Comparison of ENCODE assay signal across 30 cellular contexts in genomic region chr17:14119546-14119945, GRCh38. TPM values are rescaled to one million over a fixed set of nuclear protein-coding genes. Genes with fewer than 3 reads are reported as not detected.
DNase-seq lines count a peak whose midpoint lies in the region; ATAC-seq and TF ChIP-seq lines count a peak whose summit lies in the region.
"Had no signal": no experiment of that assay in that cellular context is flagged by ENCODE, and none has a peak within 500 bp of the region (broad histone marks: within the 10 kb centered on the region; RNA-seq: fewer than 3 reads in every experiment).

No MANE protein-coding gene starts in this region.

- H3K9me3 Mint-ChIP-seq in activated T-cell treated with anti-CD3 and anti-CD28 coated beads, Interleukin-2, amount 50 U/mL, for 72 hours: peaks cover 6 to 10% of the 10 kb centered on the region in 2 donors
- peaks cover 11% of the 10 kb centered on the region for H3K9me3 Mint-ChIP-seq in T-helper 1 cell treated with Interleukin-12 subunit alpha and Interleukin-12 subunit beta and Interleukin-4 antibody, amounts not matched to agents 30 μg/mL and 1 μg/mL, for 36 hours
- peaks cover 5 to 30% of the 10 kb centered on the region in 2 donors for H3K9me3 Mint-ChIP-seq in activated naive CD4-positive, alpha-beta T cell treated with anti-CD3 and anti-CD28 coated beads, Interleukin-2, amount 50 U/mL, for 72 hours
- peaks cover 4% of the 10 kb centered on the region for H3K9me3 Mint-ChIP-seq in neural crest cell
- H3K9me3 Mint-ChIP-seq: effector memory CD8-positive, alpha-beta T cell had no signal

- peaks cover 99% of the 10 kb centered on the region for H3K4me1 Mint-ChIP-seq in activated T-cell treated with anti-CD3 and anti-CD28 coated beads, Interleukin-2, amount 50 U/mL, for 72 hours (ENCODE audit: low read depth)
- peaks cover 87% of the 10 kb centered on the region for H3K4me1 Mint-ChIP-seq in T-helper 1 cell treated with Interleukin-12 subunit alpha and Interleukin-12 subunit beta and Interleukin-4 antibody, amounts not matched to agents 30 μg/mL and 1 μg/mL, for 36 hours (ENCODE audit: low read depth)
- peaks cover 7% of the 10 kb centered on the region for H3K4me1 Mint-ChIP-seq in neural crest cell

- no peaks in the 10 kb centered on the region for H3K27me3 Mint-ChIP-seq in activated T-cell treated with anti-CD3 and anti-CD28 coated beads, Interleukin-2, amount 50 U/mL, for 72 hours (ENCODE audit: low read depth)
- no peaks in the 10 kb centered on the region for H3K27me3 Mint-ChIP-seq in T-helper 1 cell treated with Interleukin-12 subunit alpha and Interleukin-12 subunit beta and Interleukin-4 antibody, amounts not matched to agents 30 μg/mL and 1 μg/mL, for 36 hours (ENCODE audit: low read depth)
- no peaks in the 10 kb centered on the region for H3K27me3 Mint-ChIP-seq in neural crest cell (ENCODE audit: low read depth)
- H3K27me3 Mint-ChIP-seq: effector memory CD8-positive, alpha-beta T cell had no signal

- H3K27ac Mint-ChIP-seq in activated T-cell treated with anti-CD3 and anti-CD28 coated beads, Interleukin-2, amount 50 U/mL, for 72 hours: peak overlapping the region; percentile 99
- H3K27ac Mint-ChIP-seq in T-helper 1 cell treated with Interleukin-12 subunit alpha and Interleukin-12 subunit beta and Interleukin-4 antibody, amounts not matched to agents 30 μg/mL and 1 μg/mL, for 36 hours: peak overlapping the region; percentile 94
- peak overlapping the region; percentile 1 to 60 for H3K27ac Mint-ChIP-seq in activated naive CD4-positive, alpha-beta T cell treated with anti-CD3 and anti-CD28 coated beads, Interleukin-2, amount 50 U/mL, for 72 hours
- peak overlapping the region; percentile 15 for H3K27ac Mint-ChIP-seq in neural crest cell (ENCODE audit: unreplicated experiment)
- H3K27ac Mint-ChIP-seq: effector memory CD8-positive, alpha-beta T cell; nephron progenitor cell; WTC11 had no signal

- H3K4me3 Mint-ChIP-seq in activated T-cell treated with anti-CD3 and anti-CD28 coated beads, Interleukin-2, amount 50 U/mL, for 72 hours: peak overlapping the region; percentile 52 to 70
- peak overlapping the region; percentile 62 for H3K4me3 Mint-ChIP-seq in T-helper 1 cell treated with Interleukin-12 subunit alpha and Interleukin-12 subunit beta and Interleukin-4 antibody, amounts not matched to agents 30 μg/mL and 1 μg/mL, for 36 hours
- H3K4me3 Mint-ChIP-seq in neural crest cell: no peak overlapping the region
- H3K4me3 Mint-ChIP-seq: effector memory CD8-positive, alpha-beta T cell; nephron progenitor cell; WTC11 had no signal

- ATAC-seq in activated T-cell treated with anti-CD3 and anti-CD28 coated beads, Interleukin-2, amount 50 U/mL, for 72 hours (replicated peaks in 1 of 2): peak; percentile 72 to 74
- ATAC-seq in activated naive CD4-positive, alpha-beta T cell treated with anti-CD3 and anti-CD28 coated beads, Interleukin-2, amount 50 U/mL, for 72 hours: peak; percentile 54 to 75
- ATAC-seq: effector memory CD8-positive, alpha-beta T cell; esophagus mucosa; HCT116; K562; lower lobe of right lung; Panc1; pancreas; WTC11 had no signal

- peak; percentile 42 to 53 for DNase-seq in activated T-cell treated with anti-CD3 and anti-CD28 coated beads, Interleukin-2, amount 50 U/mL, for 72 hours
- no peak for DNase-seq in activated T-cell treated with anti-CD3 and anti-CD28 coated beads, Interleukin-2, amount 50 U/mL, for 48 hours
- no peak for DNase-seq in activated naive CD4-positive, alpha-beta T cell treated with anti-CD3 and anti-CD28 coated beads, Interleukin-2, amount 50 U/mL, for 72 hours (ENCODE audit: low spot score in 2 of 2)
- DNase-seq in neural crest cell (ENCODE audit: low read depth, low spot score): no peak
- no peak for DNase-seq in COR-L47 (lab: John Stamatoyannopoulos, UW)
- no peak for DNase-seq in SIG-M5 treated with dmso at 0.1 percent for 504 hours (lab: John Stamatoyannopoulos, UW; ENCODE audit: unreplicated experiment)
- DNase-seq: activated effector memory CD4-positive, alpha-beta T cell treated with anti-CD3 and anti-CD28 coated beads, Interleukin-2, amount 50 U/mL, for 16 hours; DND-41; effector memory CD8-positive, alpha-beta T cell; foreskin fibroblast; head of caudate nucleus; kidney glomerular epithelial cell; lower lobe of right lung; MG63; NCI-H1436; NCI-H2081 treated with DMSO at 0.1 percent for 48 hours; NCI-H226; NCI-H69; nephron progenitor cell; pancreas; retina; SHP77; stimulated activated CD8-positive, alpha-beta memory T cell treated with anti-CD3 and anti-CD28 coated beads, Interleukin-4, amount 100 ng/mL, for 48 hours; transverse colon had no signal

- H3K36me3 Mint-ChIP-seq in activated T-cell treated with anti-CD3 and anti-CD28 coated beads, Interleukin-2, amount 50 U/mL, for 72 hours (ENCODE audit: insufficient read depth in 2 of 2): peaks cover 17 to 33% of the 10 kb centered on the region in 2 donors
- H3K36me3 Mint-ChIP-seq in T-helper 1 cell treated with Interleukin-12 subunit alpha and Interleukin-12 subunit beta and Interleukin-4 antibody, amounts not matched to agents 30 μg/mL and 1 μg/mL, for 36 hours (ENCODE audit: low read depth): peaks cover 24% of the 10 kb centered on the region
- peaks cover 0 to 91% of the 10 kb centered on the region in 2 donors for H3K36me3 Mint-ChIP-seq in activated naive CD4-positive, alpha-beta T cell treated with anti-CD3 and anti-CD28 coated beads, Interleukin-2, amount 50 U/mL, for 72 hours
- peaks cover 10% of the 10 kb centered on the region for H3K36me3 Mint-ChIP-seq in neural crest cell (ENCODE audit: low read depth)

- no peak for TF ChIP-seq CTCF in neural crest cell (conservative IDR thresholded peaks at IDR 0.05)

RNA-seq across cellular contexts. Expression of gene COX10, which starts 50.2 kb away (rescaled TPM):
- total RNA-seq in activated T-cell treated with anti-CD3 and anti-CD28 coated beads, Interleukin-2, amount 50 U/mL, for 72 hours: 10 to 100 TPM; 30.7 to 31.5 TPM
- total RNA-seq in activated naive CD4-positive, alpha-beta T cell treated with anti-CD3 and anti-CD28 coated beads, Interleukin-2, amount 50 U/mL, for 72 hours: 10 to 100 TPM; 16.8 to 25.7 TPM
- total RNA-seq in neural crest cell: 19.3 and 21.6 TPM in 2 replicates

Comparison
In these comparisons a context has a peak if more than half of its experiments do, and no peak if none do; other contexts are left out.
1. DNase-seq: peak in activated T-cell treated with anti-CD3 and anti-CD28 coated beads, Interleukin-2, amount 50 U/mL, for 72 hours (2 of 2); none in activated T-cell treated with anti-CD3 and anti-CD28 coated beads, Interleukin-2, amount 50 U/mL, for 48 hours (0 of 2), activated naive CD4-positive, alpha-beta T cell treated with anti-CD3 and anti-CD28 coated beads, Interleukin-2, amount 50 U/mL, for 72 hours (0 of 2), neural crest cell (single experiment), COR-L47 (single experiment) and SIG-M5 treated with dmso at 0.1 percent for 504 hours (single experiment).
2. H3K27ac Mint-ChIP-seq: peak in every context shown above with its lines; median percentile 99 in activated T-cell treated with anti-CD3 and anti-CD28 coated beads, Interleukin-2, amount 50 U/mL, for 72 hours; 94 in T-helper 1 cell treated with Interleukin-12 subunit alpha and Interleukin-12 subunit beta and Interleukin-4 antibody, amounts not matched to agents 30 μg/mL and 1 μg/mL, for 36 hours; 30 in activated naive CD4-positive, alpha-beta T cell treated with anti-CD3 and anti-CD28 coated beads, Interleukin-2, amount 50 U/mL, for 72 hours; 15 in neural crest cell.